Comparison of ENCODE assay signal across 8 cellular contexts in genomic region chr6:137095651-137096238, GRCh38. TPM values are rescaled to one million over a fixed set of nuclear protein-coding genes. Genes with fewer than 3 reads are reported as not detected.
DNase-seq lines count a peak whose midpoint lies in the region; ATAC-seq and TF ChIP-seq lines count a peak whose summit lies in the region.

No MANE protein-coding gene starts in this region.

- POLR2A ChIA-PET in activated naive CD8-positive, alpha-beta T cell treated with anti-CD3 and anti-CD28 coated beads, Interleukin-2, amount 10 ng/mL, durations not matched to agents 7 days and 5 days (lab: Charles Lee), result no interaction called here

- peaks cover 25% of the 10 kb centered on the region for H3K4me1 Mint-ChIP-seq in activated naive CD8-positive, alpha-beta T cell treated with anti-CD3 and anti-CD28 coated beads, Interleukin-2, amount 10 ng/mL, durations not matched to agents 7 days and 5 days
- peaks cover 4% of the 10 kb centered on the region for H3K4me1 Mint-ChIP-seq in neural progenitor cell

- no peak overlapping the region for H3K4me3 Mint-ChIP-seq in activated naive CD8-positive, alpha-beta T cell treated with anti-CD3 and anti-CD28 coated beads, Interleukin-2, amount 10 ng/mL, durations not matched to agents 7 days and 5 days
- no peak overlapping the region for H3K4me3 Mint-ChIP-seq in neural progenitor cell

- H3K27ac ChIP-seq in gastrocnemius medialis (no peak overlapping the region), neural progenitor cell (no peak overlapping the region), gastroesophageal sphincter (no peak overlapping the region)

- no peaks in the 10 kb centered on the region for H3K79me2 ChIP-seq in neural progenitor cell (ENCODE audit: low read depth)

- TF ChIP-seq EP300 in gastroesophageal sphincter (IDR thresholded peaks at IDR 0.05), result no peak

- no peaks in the 10 kb centered on the region for H4K20me1 ChIP-seq in neural progenitor cell (ENCODE audit: low read depth)

- H3K9me3 ChIP-seq in gastrocnemius medialis (no peaks in the 10 kb centered on the region), neural progenitor cell (ENCODE audit: low read depth) (no peaks in the 10 kb centered on the region), gastroesophageal sphincter (no peaks in the 10 kb centered on the region)

- H3F3A ChIP-seq in neural progenitor cell (ENCODE audit: low read depth), result no peaks in the 10 kb centered on the region

- H3K9ac ChIP-seq in neural progenitor cell, result no peak overlapping the region

- peaks cover 1% of the 10 kb centered on the region for H3K9me3 Mint-ChIP-seq in activated naive CD8-positive, alpha-beta T cell treated with anti-CD3 and anti-CD28 coated beads, Interleukin-2, amount 10 ng/mL, durations not matched to agents 7 days and 5 days
- H3K9me3 Mint-ChIP-seq in neural progenitor cell, result no peaks in the 10 kb centered on the region

- H3K27me3 ChIP-seq in gastrocnemius medialis, result no peaks in the 10 kb centered on the region
- H3K27me3 ChIP-seq in neural progenitor cell, result no peaks in the 10 kb centered on the region
- H3K27me3 ChIP-seq in gastroesophageal sphincter, result no peaks in the 10 kb centered on the region

- no peaks in the 10 kb centered on the region for H3K36me3 ChIP-seq in gastrocnemius medialis
- H3K36me3 ChIP-seq in neural progenitor cell, result no peaks in the 10 kb centered on the region
- no peaks in the 10 kb centered on the region for H3K36me3 ChIP-seq in gastroesophageal sphincter

- DNase-seq in GM13976 (ENCODE audit: low spot score), result peak; percentile 58
- no peak for DNase-seq in activated naive CD8-positive, alpha-beta T cell treated with anti-CD3 and anti-CD28 coated beads, Interleukin-2, amount 10 ng/mL, durations not matched to agents 7 days and 5 days
- no peak for DNase-seq in HK-2 (ENCODE audit: unreplicated experiment)
- no peak for DNase-seq in gastrocnemius medialis
- DNase-seq in neural progenitor cell (ENCODE audit: low spot score), result no peak

- TF ChIP-seq CTCF in GM13976 (IDR thresholded peaks at IDR 0.05; ENCODE audit: borderline replicate concordance, control extremely low read depth, extremely low read depth, insufficient read depth, missing control alignments) (no peak), gastrocnemius medialis (IDR thresholded peaks at IDR 0.05 in 4 of 5, conservative IDR thresholded peaks at IDR 0.05 in 1 of 5) (no peak), neural progenitor cell (IDR thresholded peaks at IDR 0.05) (no peak), gastroesophageal sphincter (IDR thresholded peaks at IDR 0.05) (no peak)

- H3K27me3 Mint-ChIP-seq in activated naive CD8-positive, alpha-beta T cell treated with anti-CD3 and anti-CD28 coated beads, Interleukin-2, amount 10 ng/mL, durations not matched to agents 7 days and 5 days, result peaks cover 15% of the 10 kb centered on the region
- H3K27me3 Mint-ChIP-seq in neural progenitor cell (ENCODE audit: insufficient read depth, low read depth), result no peaks in the 10 kb centered on the region

- H3K4me3 ChIP-seq in gastrocnemius medialis (no peak overlapping the region), neural progenitor cell (no peak overlapping the region), gastroesophageal sphincter (no peak overlapping the region)

- H3K27ac Mint-ChIP-seq in activated naive CD8-positive, alpha-beta T cell treated with anti-CD3 and anti-CD28 coated beads, Interleukin-2, amount 10 ng/mL, durations not matched to agents 7 days and 5 days, result peak overlapping the region; percentile 37
- no peak overlapping the region for H3K27ac Mint-ChIP-seq in neural progenitor cell

- in situ Hi-C loops in GM13976 (cut with MboI; ENCODE audit: low sequenced_read_pairs, unreplicated experiment) (no loop called here), gastrocnemius medialis (cut with MboI; ENCODE audit: low sequenced_read_pairs in 4 of 4) (loop anchor here in 1 of 4 donors (10.0 to 25.0 kb wide), 2 partner anchors 219 to 542 kb away; no protein-coding TSS in a partner anchor)

- TF ChIP-seq POLR2A in gastrocnemius medialis (IDR thresholded peaks at IDR 0.05) (no peak), gastroesophageal sphincter (IDR thresholded peaks at IDR 0.05) (no peak)

- no peak overlapping the region for H2AFZ ChIP-seq in neural progenitor cell (replicated peaks)

- ATAC-seq in GM19455 (IDR thresholded peaks at IDR 0.05; ENCODE audit: unreplicated experiment) (peak; percentile 74), HG03175 (IDR thresholded peaks at IDR 0.05; ENCODE audit: unreplicated experiment) (peak; percentile 67), gastrocnemius medialis (no peak), gastroesophageal sphincter (no peak)
- peak; percentile 56 for ATAC-seq in activated naive CD8-positive, alpha-beta T cell treated with anti-CD3 and anti-CD28 coated beads, Interleukin-2, amount 10 ng/mL, durations not matched to agents 7 days and 5 days (ENCODE audit: low read depth)

- intact Hi-C loops in gastrocnemius medialis (cut with DNase I; ENCODE audit: low total_unique reads), result loop anchor here (1.0 kb wide), 1 partner anchor 219 kb away; no protein-coding TSS in a partner anchor

- no peak overlapping the region for H3K4me2 ChIP-seq in neural progenitor cell

- H3K36me3 Mint-ChIP-seq in activated naive CD8-positive, alpha-beta T cell treated with anti-CD3 and anti-CD28 coated beads, Interleukin-2, amount 10 ng/mL, durations not matched to agents 7 days and 5 days, result no peaks in the 10 kb centered on the region
- no peaks in the 10 kb centered on the region for H3K36me3 Mint-ChIP-seq in neural progenitor cell

- no peaks in the 10 kb centered on the region for H3K4me1 ChIP-seq in gastrocnemius medialis
- no peaks in the 10 kb centered on the region for H3K4me1 ChIP-seq in neural progenitor cell
- H3K4me1 ChIP-seq in gastroesophageal sphincter, result peaks cover 0 to 7% (median 0%) of the 10 kb centered on the region in 3 donors

RNA-seq across cellular contexts. Expression of gene IL20RA, which starts 51.0 kb away (rescaled TPM):
- total RNA-seq in activated naive CD8-positive, alpha-beta T cell treated with anti-CD3 and anti-CD28 coated beads, Interleukin-2, amount 10 ng/mL, durations not matched to agents 7 days and 5 days, result not detected
- total RNA-seq in gastrocnemius medialis (1 to 10 TPM in 1 of 4 donors, under 1 TPM in 1, not detected in 2; 0.32 to 1.1 TPM), neural progenitor cell (ENCODE audit: low replicate concordance) (not detected in 2 replicates), gastroesophageal sphincter (1 to 10 TPM; 2.0 to 3.3 (median 2.3) TPM)

Comparison
In these comparisons a context has a peak if more than half of its experiments do, and no peak if none do; other contexts are left out.
1. ATAC-seq: peak in GM19455 (single experiment), HG03175 (single experiment) and activated naive CD8-positive, alpha-beta T cell treated with anti-CD3 and anti-CD28 coated beads, Interleukin-2, amount 10 ng/mL, durations not matched to agents 7 days and 5 days (single experiment); none in gastrocnemius medialis (0 of 2) and gastroesophageal sphincter (single experiment).